35 cellular contexts compared by ENCODE assay signal in the genomic region with DNA sequence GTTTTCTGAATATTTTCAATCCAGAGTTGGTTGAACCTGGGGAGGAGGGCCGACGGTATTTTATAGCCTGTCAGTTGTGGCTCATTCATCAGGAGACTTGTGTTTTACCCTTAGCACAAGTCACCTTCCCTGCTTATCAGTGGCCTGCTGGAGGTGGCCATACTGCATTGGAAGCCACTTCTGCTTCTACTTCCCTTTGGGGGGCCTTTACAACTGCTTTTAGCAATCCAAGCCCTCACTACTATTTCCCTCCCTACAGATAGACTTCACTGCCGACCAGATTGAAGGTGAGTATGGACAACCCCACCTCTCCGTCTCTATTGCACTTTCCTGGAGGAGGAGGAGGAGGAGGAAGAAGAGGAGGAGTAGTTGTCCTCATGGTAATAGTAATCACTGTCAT. TPM values are rescaled to one million over a fixed set of nuclear protein-coding genes. Genes with fewer than 3 reads are reported as not detected.
"Had no signal": no experiment of that assay in that cellular context is flagged by ENCODE, and none has a peak within 500 bp of the region (broad histone marks: within the 10 kb centered on the region; RNA-seq: fewer than 3 reads in every experiment).

No MANE protein-coding gene starts in this region.

- H3K9me3 ChIP-seq: Peyer's patch had no signal

- H3K36me3 ChIP-seq: brain microvascular endothelial cell, Peyer's patch, WERI-Rb-1 had no signal

- DNase-seq: activated CD4-positive, alpha-beta T cell treated with anti-CD3 and anti-CD28 coated beads for 1 hour; activated CD4-positive, alpha-beta T cell treated with anti-CD3 and anti-CD28 coated beads for 48 hours; activated CD4-positive, alpha-beta T cell treated with anti-CD3 and anti-CD28 coated beads, Interleukin-2, amount 50 U/mL, for 4 hours; activated CD4-positive, CD25-positive, alpha-beta regulatory T cell; activated CD8-positive, alpha-beta T cell treated with anti-CD3 and anti-CD28 coated beads, Interleukin-2, amount 10 ng/mL, durations not matched to agents 7 days and 5 days; activated naive CD4-positive, alpha-beta T cell treated with anti-CD3 and anti-CD28 coated beads, Interleukin-2, amount 10 ng/mL, durations not matched to agents 7 days and 5 days; activated naive CD8-positive, alpha-beta T cell treated with anti-CD3 and anti-CD28 coated beads, Interleukin-2, amount 50 U/mL, for 24 hours; activated T-cell treated with anti-CD3 and anti-CD28 coated beads, Interleukin-2, amount 50 U/mL, for 24 hours; amniotic stem cell; aorta; brain microvascular endothelial cell; MM.1S; NCI-H1048; NCI-H1105 treated with DMSO at 0.1 percent for 48 hours; NCI-H1436; NCI-H1694; NCI-H1930; NCI-H2081 treated with DMSO at 0.1 percent for 48 hours; NCI-H345; NCI-H524 treated with DMSO at 0.1 percent for 48 hours; PC-3; Peyer's patch; RPMI8226; SIG-M5; SW 1271; T-helper 1 cell; T-helper 2 cell; T-helper 9 cell; WERI-Rb-1 had no signal

- H3K27ac ChIP-seq: brain microvascular endothelial cell, coronary artery, KMS-11, Peyer's patch, WERI-Rb-1 had no signal

- FAIRE-seq: TTC549 had no signal

- H3K4me3 ChIP-seq: coronary artery, Peyer's patch had no signal

- H3K27me3 ChIP-seq: brain microvascular endothelial cell, Peyer's patch had no signal

- H3K4me2 ChIP-seq: KMS-11 had no signal

- ATAC-seq: activated CD8-positive, alpha-beta T cell treated with anti-CD3 and anti-CD28 coated beads, Interleukin-2, amount 10 ng/mL, durations not matched to agents 7 days and 5 days; activated naive CD8-positive, alpha-beta T cell treated with anti-CD3 and anti-CD28 coated beads, Interleukin-2, amount 50 U/mL, for 24 hours; PC-3; Right ventricle myocardium inferior had no signal

- H3K9ac ChIP-seq: KMS-11 had no signal

RNA-seq across cellular contexts. Expression of a gene that starts 4.4 kb away (rescaled TPM):
- total RNA-seq: activated CD8-positive, alpha-beta T cell treated with anti-CD3 and anti-CD28 coated beads, Interleukin-2, amount 10 ng/mL, durations not matched to agents 7 days and 5 days; activated T-helper 2 cell treated with anti-CD3 and anti-CD28 coated beads, Interferon-gamma antibody, Interleukin-2, Interleukin-4, amounts not matched to agents 10 μg/mL and 5 μg/mL and 100 μg/mL, durations not matched to agents 14 hours and 24 hours and 36 hours; NCI-H460 had no signal

RNA-seq across cellular contexts. Expression of a gene that starts 40.1 kb away (rescaled TPM):
- total RNA-seq: activated T-helper 2 cell treated with anti-CD3 and anti-CD28 coated beads, Interferon-gamma antibody, Interleukin-2, Interleukin-4, amounts not matched to agents 10 μg/mL and 5 μg/mL and 100 μg/mL, durations not matched to agents 14 hours and 24 hours and 36 hours; NCI-H460 had no signal
